In genomic region chr2:176096243-176096985, GRCh38 we compare ENCODE assay signal across 9 cellular contexts. TPM values are rescaled to one million over a fixed set of nuclear protein-coding genes. Genes with fewer than 3 reads are reported as not detected.
DNase-seq lines count a peak whose midpoint lies in the region; ATAC-seq and FAIRE-seq lines count a peak whose summit lies in the region.
"Had no signal": no experiment of that assay in that cellular context is flagged by ENCODE, and none has a peak within 500 bp of the region (broad histone marks: within the 10 kb centered on the region; RNA-seq: fewer than 3 reads in every experiment).

No MANE protein-coding gene starts in this region.

- H3K4me1 Mint-ChIP-seq in T-helper 2 cell treated with Interferon-gamma antibody and Interleukin-4, amounts not matched to agents 5 μg/mL and 100 μg/mL, for 36 hours (ENCODE audit: low read depth) = peaks cover 14% of the 10 kb centered on the region
- peaks cover 21 to 24% of the 10 kb centered on the region in 2 donors for H3K4me1 Mint-ChIP-seq in stimulated activated naive B cell treated with anti-CD40 and anti-IgM and Interleukin-4, amounts not matched to agents 10 μg/mL and 1 μg/mL and 100 μg/mL, for 72 hours

- no peaks in the 10 kb centered on the region for H3K9me3 Mint-ChIP-seq in T-helper 2 cell treated with Interferon-gamma antibody and Interleukin-4, amounts not matched to agents 5 μg/mL and 100 μg/mL, for 36 hours
- peaks cover 0 to 3% of the 10 kb centered on the region in 2 donors for H3K9me3 Mint-ChIP-seq in stimulated activated naive B cell treated with anti-CD40 and anti-IgM and Interleukin-4, amounts not matched to agents 10 μg/mL and 1 μg/mL and 100 μg/mL, for 72 hours

- in situ Hi-C loops in SK-MEL-5 (cut with HindIII; ENCODE audit: low pct_unique_long_range_greater_than_20kb, low sequenced_read_pairs) = no loop called here

- H3K36me3 Mint-ChIP-seq in T-helper 2 cell treated with Interferon-gamma antibody and Interleukin-4, amounts not matched to agents 5 μg/mL and 100 μg/mL, for 36 hours (ENCODE audit: low read depth) = no peaks in the 10 kb centered on the region
- no peaks in the 10 kb centered on the region for H3K36me3 Mint-ChIP-seq in stimulated activated naive B cell treated with anti-CD40 and anti-IgM and Interleukin-4, amounts not matched to agents 10 μg/mL and 1 μg/mL and 100 μg/mL, for 72 hours

- no peak for ATAC-seq in stimulated activated naive B cell treated with anti-CD40 and anti-IgM and Interleukin-4, amounts not matched to agents 10 μg/mL and 1 μg/mL and 100 μg/mL, for 72 hours (replicated peaks)

- DNase-seq in T-helper 2 cell treated with Interferon-gamma antibody and Interleukin-4, amounts not matched to agents 5 μg/mL and 100 μg/mL, for 36 hours (ENCODE audit: low spot score) = no peak
- no peak for DNase-seq in T-helper 2 cell
- peak; percentile 57 for DNase-seq in SK-MEL-5 (ENCODE audit: low read depth, low spot score)
- peak; percentile 18 for DNase-seq in fibroblast of peridontal ligament (ENCODE audit: extremely low read depth)
- DNase-seq in stimulated activated naive B cell treated with anti-CD40 and anti-IgM and Interleukin-4, amounts not matched to agents 10 μg/mL and 1 μg/mL and 100 μg/mL, for 72 hours = no peak
- DNase-seq in HTR-8/SVneo (ENCODE audit: insufficient read length, low spot score) = no peak
- DNase-seq in OCI-M2 (lab: John Stamatoyannopoulos, UW; ENCODE audit: unreplicated experiment) = no peak
- no peak for DNase-seq in stimulated activated CD4-positive, alpha-beta T cell treated with anti-CD3 and anti-CD28 coated beads, Interleukin-1b, Interleukin-23, amount 100 ng/mL, for 48 hours

- peaks cover 89% of the 10 kb centered on the region for H3K27me3 Mint-ChIP-seq in T-helper 2 cell treated with Interferon-gamma antibody and Interleukin-4, amounts not matched to agents 5 μg/mL and 100 μg/mL, for 36 hours (ENCODE audit: low read depth)
- peaks cover 70 to 90% of the 10 kb centered on the region in 2 donors for H3K27me3 Mint-ChIP-seq in stimulated activated naive B cell treated with anti-CD40 and anti-IgM and Interleukin-4, amounts not matched to agents 10 μg/mL and 1 μg/mL and 100 μg/mL, for 72 hours

- H3K27ac Mint-ChIP-seq in T-helper 2 cell treated with Interferon-gamma antibody and Interleukin-4, amounts not matched to agents 5 μg/mL and 100 μg/mL, for 36 hours = no peak overlapping the region
- no peak overlapping the region for H3K27ac Mint-ChIP-seq in stimulated activated naive B cell treated with anti-CD40 and anti-IgM and Interleukin-4, amounts not matched to agents 10 μg/mL and 1 μg/mL and 100 μg/mL, for 72 hours

- peak overlapping the region; percentile 58 for H3K4me3 Mint-ChIP-seq in T-helper 2 cell treated with Interferon-gamma antibody and Interleukin-4, amounts not matched to agents 5 μg/mL and 100 μg/mL, for 36 hours
- peak overlapping the region; percentile 75 to 76 for H3K4me3 Mint-ChIP-seq in stimulated activated naive B cell treated with anti-CD40 and anti-IgM and Interleukin-4, amounts not matched to agents 10 μg/mL and 1 μg/mL and 100 μg/mL, for 72 hours

- FAIRE-seq in HTR-8/SVneo (lab: Jason Lieb, UNC) = no peak
- FAIRE-seq: endometrium had no signal

RNA-seq across cellular contexts. Expression of gene HOXD12, which starts 3.2 kb away (rescaled TPM):
- total RNA-seq in SK-MEL-5 (2014; rRNA removed; shearing (Covaris generic)) = 0.42 TPM in 1 of 2 replicates, not detected in the other
- 0.06 and 0.48 TPM in 2 replicates for polyA plus RNA-seq in SK-MEL-5 (2015; cell fraction: cytosol; rRNA removed)
- 0.28 and 0.80 TPM in 2 replicates for polyA plus RNA-seq in SK-MEL-5 (2015; cell fraction: nucleus; rRNA removed)

RNA-seq across cellular contexts. Expression of gene HOXD13, which starts 3.9 kb away (rescaled TPM):
- 10.3 and 11.8 TPM in 2 replicates for total RNA-seq in SK-MEL-5 (2014; rRNA removed; shearing (Covaris generic))
- polyA plus RNA-seq in SK-MEL-5 (2015; cell fraction: cytosol; rRNA removed) = 10.4 and 14.8 TPM in 2 replicates
- 4.4 and 6.1 TPM in 2 replicates for polyA plus RNA-seq in SK-MEL-5 (2015; cell fraction: nucleus; rRNA removed)

RNA-seq across cellular contexts. Expression of gene HOXD11, which starts 10.7 kb away (rescaled TPM):
- total RNA-seq in SK-MEL-5 (2014; rRNA removed; shearing (Covaris generic)) = 0.37 and 0.53 TPM in 2 replicates
- polyA plus RNA-seq in SK-MEL-5 (2015; cell fraction: cytosol; rRNA removed) = 0.30 and 1.0 TPM in 2 replicates
- 0.56 TPM in 1 of 2 replicates, not detected in the other for polyA plus RNA-seq in SK-MEL-5 (2015; cell fraction: nucleus; rRNA removed)

RNA-seq across cellular contexts. Expression of gene EVX2, which starts 12.7 kb away (rescaled TPM):
- not detected in 2 replicates for total RNA-seq in SK-MEL-5 (2014; rRNA removed; shearing (Covaris generic))
- polyA plus RNA-seq in SK-MEL-5 (2015; cell fraction: cytosol; rRNA removed) = not detected in 2 replicates
- polyA plus RNA-seq in SK-MEL-5 (2015; cell fraction: nucleus; rRNA removed) = 0.27 and 0.89 TPM in 2 replicates

RNA-seq across cellular contexts. Expression of gene HOXD10, which starts 20.2 kb away (rescaled TPM):
- 1.3 TPM in 1 of 2 replicates, not detected in the other for total RNA-seq in SK-MEL-5 (2014; rRNA removed; shearing (Covaris generic))
- polyA plus RNA-seq in SK-MEL-5 (2015; cell fraction: cytosol; rRNA removed) = 0.29 TPM in 1 of 2 replicates, not detected in the other
- polyA plus RNA-seq in SK-MEL-5 (2015; cell fraction: nucleus; rRNA removed) = 0.32 and 1.7 TPM in 2 replicates

Comparison
In these comparisons a context has a peak if more than half of its experiments do, and no peak if none do; other contexts are left out.
1. DNase-seq: peak in SK-MEL-5 (single experiment) and fibroblast of peridontal ligament (single experiment); none in T-helper 2 cell treated with Interferon-gamma antibody and Interleukin-4, amounts not matched to agents 5 μg/mL and 100 μg/mL, for 36 hours (single experiment), T-helper 2 cell (0 of 5), stimulated activated naive B cell treated with anti-CD40 and anti-IgM and Interleukin-4, amounts not matched to agents 10 μg/mL and 1 μg/mL and 100 μg/mL, for 72 hours (single experiment), HTR-8/SVneo (single experiment), OCI-M2 (single experiment) and stimulated activated CD4-positive, alpha-beta T cell treated with anti-CD3 and anti-CD28 coated beads, Interleukin-1b, Interleukin-23, amount 100 ng/mL, for 48 hours (single experiment).